Comparison of ENCODE assay signal across 8 cellular contexts in genomic region chr22:20867179-20868099, GRCh38. TPM values are rescaled to one million over a fixed set of nuclear protein-coding genes. Genes with fewer than 3 reads are reported as not detected.
DNase-seq lines count a peak whose midpoint lies in the region; ATAC-seq and TF ChIP-seq lines count a peak whose summit lies in the region.

No MANE protein-coding gene starts in this region.

- intact Hi-C loops in left cardiac atrium (cut with DNase I), result loop anchor here in 1 of 2 donors (10.0 kb wide), 1 partner anchor 57 kb away; no protein-coding TSS in a partner anchor
- intact Hi-C loops in sigmoid colon (cut with DNase I), result no loop called here

- no peak for TF ChIP-seq EP300 in sigmoid colon (IDR thresholded peaks at IDR 0.05)

- H3K9me2 ChIP-seq in GM23248 (ENCODE audit: insufficient read depth), result no peaks in the 10 kb centered on the region

- TF ChIP-seq CTCF in VCaP (conservative IDR thresholded peaks at IDR 0.05) (no peak), sigmoid colon (IDR thresholded peaks at IDR 0.05) (no peak)

- in situ Hi-C loops in GM23248 (cut with MboI), result no loop called here

- H3K27ac ChIP-seq in GM23248 (no peak overlapping the region), VCaP (peak overlapping the region; percentile 37), sigmoid colon (peak overlapping the region; percentile 46 to 73 (median 70))

- peak overlapping the region; percentile 53 for H2AFZ ChIP-seq in GM23248

- no peaks in the 10 kb centered on the region for H3K27me3 ChIP-seq in GM23248 (replicated peaks; ENCODE audit: insufficient read depth)
- H3K27me3 ChIP-seq in sigmoid colon, result no peaks in the 10 kb centered on the region

- H3K9me3 ChIP-seq in GM23248 (ENCODE audit: low read depth), result no peaks in the 10 kb centered on the region
- no peaks in the 10 kb centered on the region for H3K9me3 ChIP-seq in sigmoid colon

- ATAC-seq in left cardiac atrium (peak; percentile 86 to 87), HG02678 (IDR thresholded peaks at IDR 0.05; ENCODE audit: unreplicated experiment) (no peak), HG02884 (IDR thresholded peaks at IDR 0.05; ENCODE audit: unreplicated experiment) (no peak)

- H3K4me2 ChIP-seq in GM23248 (ENCODE audit: unreplicated experiment), result no peak overlapping the region

- H4K20me1 ChIP-seq in GM23248 (ENCODE audit: insufficient read depth), result no peaks in the 10 kb centered on the region

- H3K4me3 ChIP-seq in GM23248, result no peak overlapping the region
- H3K4me3 ChIP-seq in sigmoid colon, result no peak overlapping the region

- 75 to 76% methylated on average over 12 of the region's 12 CpGs for WGBS in GM23248 (ENCODE audit: low coverage in 1 of 2, low lambda C conversion rate in 2 of 2, missing lambda C conversion rate in 2 of 2), 2 experiments
- 17 to 57% methylated on average over 12 of the region's 12 CpGs for WGBS in sigmoid colon, 2 donors

- H3K9ac ChIP-seq in GM23248, result peak overlapping the region; percentile 31; the same call in 1 of the 2 replicates

- H3K4me1 ChIP-seq in GM23248 (ENCODE audit: insufficient read depth) (0 out of 2 replicates have a peak, but pooled peaks cover 7% of the 10 kb centered on the region), sigmoid colon (peaks cover 0 to 19% (median 14%) of the 10 kb centered on the region in 4 donors)

- H3K36me3 ChIP-seq in GM23248 (ENCODE audit: low read depth) (peaks cover 4% of the 10 kb centered on the region; the same call in 1 of the 2 replicates), sigmoid colon (peaks cover 0 to 47% (median 5%) of the 10 kb centered on the region in 4 donors)

- peak; percentile 33 for DNase-seq in GM23248
- DNase-seq in left cardiac atrium, result peak; percentile 67
- peak; percentile 71 for DNase-seq in sigmoid colon
- DNase-seq in NAMALWA (ENCODE audit: low spot score), result no peak
- DNase-seq in T-helper 9 cell, result no peak

- peaks cover 53% of the 10 kb centered on the region for H3K79me2 ChIP-seq in GM23248 (ENCODE audit: insufficient read depth)

- TF ChIP-seq POLR2A in sigmoid colon (IDR thresholded peaks at IDR 0.05), result no peak

- H3F3A ChIP-seq in GM23248 (ENCODE audit: insufficient read depth), result no peaks in the 10 kb centered on the region

RNA-seq across cellular contexts. Expression of gene SNAP29, which starts 8.6 kb away (rescaled TPM):
- total RNA-seq in GM23248 (2014; rRNA removed; shearing (Covaris generic)), result 10.4 and 13.8 TPM in 2 replicates
- polyA plus RNA-seq in GM23248 (2016; fragmentation: Nextera tagmentation; extraction: Ambion mirVana) (35.8 and 40.9 TPM in 2 replicates), sigmoid colon (10 to 100 TPM; 16.2 to 24.0 (median 20.2) TPM)
- total RNA-seq in left cardiac atrium (10 to 100 TPM; 25.4 to 27.9 TPM), sigmoid colon (10 to 100 TPM; 20.0 to 25.5 (median 22.8) TPM)

RNA-seq across cellular contexts. Expression of gene PI4KA, which starts 8.8 kb away (rescaled TPM):
- total RNA-seq in GM23248 (2014; rRNA removed; shearing (Covaris generic)), result 31.1 and 36.5 TPM in 2 replicates
- polyA plus RNA-seq in GM23248 (2016; fragmentation: Nextera tagmentation; extraction: Ambion mirVana) (29.7 and 34.5 TPM in 2 replicates), sigmoid colon (10 to 100 TPM; 26.1 to 53.7 (median 26.4) TPM)
- total RNA-seq in left cardiac atrium (10 to 100 TPM; 52.6 to 57.5 TPM), sigmoid colon (100 to 1,000 TPM in 1 of 4 donors, 10 to 100 TPM in 3; 63.5 to 137 (median 75.0) TPM)

RNA-seq across cellular contexts. Expression of gene CRKL, which starts 49.8 kb away (rescaled TPM):
- 39.8 and 42.5 TPM in 2 replicates for total RNA-seq in GM23248 (2014; rRNA removed; shearing (Covaris generic))
- polyA plus RNA-seq in GM23248 (2016; fragmentation: Nextera tagmentation; extraction: Ambion mirVana) (26.7 and 27.1 TPM in 2 replicates), sigmoid colon (10 to 100 TPM; 16.8 to 25.0 (median 21.3) TPM)
- total RNA-seq in left cardiac atrium (10 to 100 TPM; 48.7 to 50.2 TPM), sigmoid colon (10 to 100 TPM; 35.6 to 37.1 (median 36.4) TPM)

Comparison
In these comparisons a context has a peak if more than half of its experiments do, and no peak if none do; other contexts are left out.
1. DNase-seq: peak in GM23248 (single experiment), left cardiac atrium (single experiment) and sigmoid colon (single experiment); none in NAMALWA (single experiment) and T-helper 9 cell (single experiment).
2. ATAC-seq: peak in left cardiac atrium (2 of 2); none in HG02678 (single experiment) and HG02884 (single experiment).